Comparison of ENCODE assay signal across 11 cellular contexts in genomic region chr17:49647256-49647585, GRCh38. TPM values are rescaled to one million over a fixed set of nuclear protein-coding genes. Genes with fewer than 3 reads are reported as not detected.
A peak's percentile ranks its signal among the peaks of the same experiment; 100 is the strongest.
DNase-seq lines count a peak whose midpoint lies in the region; TF ChIP-seq lines count a peak whose summit lies in the region.
"Had no signal": no experiment of that assay in that cellular context is flagged by ENCODE, and none has a peak within 500 bp of the region (broad histone marks: within the 10 kb centered on the region; RNA-seq: fewer than 3 reads in every experiment).

No MANE protein-coding gene starts in this region.

- peak; percentile 26 for DNase-seq in ELR (ENCODE audit: low read depth)
- DNase-seq in epithelial cell of prostate (ENCODE audit: low read depth, low spot score) = no peak
- DNase-seq in posterior vena cava (ENCODE audit: low spot score) = no peak
- DNase-seq in GM19238 (ENCODE audit: insufficient read length, low spot score) = no peak
- no peak for DNase-seq in GOT3 (lab: John Stamatoyannopoulos, UW)
- no peak for DNase-seq in NCI-H2029 (lab: John Stamatoyannopoulos, UW)
- DNase-seq: CD4-positive, alpha-beta T cell; KBM-7 had no signal

- H3K4me1 ChIP-seq in OCI-LY3 (ENCODE audit: low read length) = peaks cover 10% of the 10 kb centered on the region
- H3K4me1 ChIP-seq in rectal smooth muscle tissue (ENCODE audit: control insufficient read depth, insufficient read depth, low read length) = peaks cover 7% of the 10 kb centered on the region

- H3K9ac ChIP-seq in OCI-LY3 (ENCODE audit: low read length) = no peak overlapping the region
- no peak overlapping the region for H3K9ac ChIP-seq in rectal smooth muscle tissue (ENCODE audit: low read length)
- H3K9ac ChIP-seq: parathyroid adenoma had no signal

- H4K20me1 ChIP-seq in OCI-LY3 (ENCODE audit: insufficient read depth, low read length) = peaks cover 48% of the 10 kb centered on the region

- intact Hi-C loops in posterior vena cava (cut with DNase I) = no loop called here

- peaks cover 2% of the 10 kb centered on the region for H3K36me3 ChIP-seq in OCI-LY3 (replicated peaks; ENCODE audit: low read depth, low read length)
- H3K36me3 ChIP-seq in rectal smooth muscle tissue (ENCODE audit: control insufficient read depth, insufficient read depth, low read length) = no peaks in the 10 kb centered on the region

- no peaks in the 10 kb centered on the region for H3K27me3 ChIP-seq in OCI-LY3 (ENCODE audit: low read depth, low read length)
- no peaks in the 10 kb centered on the region for H3K27me3 ChIP-seq in rectal smooth muscle tissue (ENCODE audit: control insufficient read depth, insufficient read depth, low read length)

- H3K79me2 ChIP-seq in OCI-LY3 (ENCODE audit: low read length) = peaks cover 49% of the 10 kb centered on the region

- H3K9me3 ChIP-seq in OCI-LY3 (ENCODE audit: insufficient read depth, low read length) = no peaks in the 10 kb centered on the region

- H3K27ac ChIP-seq in OCI-LY3 (ENCODE audit: low read length) (no peak overlapping the region), epithelial cell of prostate (peak overlapping the region; percentile 96), rectal smooth muscle tissue (ENCODE audit: low read depth, low read length) (peak overlapping the region; percentile 97)
- H3K27ac ChIP-seq: parathyroid adenoma had no signal

- H3K4me3 ChIP-seq in OCI-LY3 (ENCODE audit: low read length) (no peak overlapping the region), rectal smooth muscle tissue (ENCODE audit: low read length) (peak overlapping the region; percentile 21)

- H2AFZ ChIP-seq in OCI-LY3 (ENCODE audit: low read depth, low read length) = no peak overlapping the region
- H2AFZ ChIP-seq: parathyroid adenoma had no signal

- peak overlapping the region; percentile 65; the same call in 1 of the 2 replicates for H3K4me2 ChIP-seq in OCI-LY3 (ENCODE audit: low read length)

- TF ChIP-seq CTCF in OCI-LY3 (IDR thresholded peaks at IDR 0.05; ENCODE audit: low read depth, low read length) = no peak

RNA-seq across cellular contexts. Expression of gene SPOP, which starts 30.7 kb away (rescaled TPM):
- total RNA-seq in posterior vena cava = 100 to 1,000 TPM; 117 to 130 TPM
